Comparison of ENCODE assay signal across 13 cellular contexts in genomic region chr3:65902304-65902793, GRCh38.
DNase-seq lines count a peak whose midpoint lies in the region; ATAC-seq, FAIRE-seq and TF ChIP-seq lines count a peak whose summit lies in the region.
"Had no signal": no experiment of that assay in that cellular context is flagged by ENCODE, and none has a peak within 500 bp of the region (broad histone marks: within the 10 kb centered on the region; RNA-seq: fewer than 3 reads in every experiment).

No MANE protein-coding gene starts in this region.

- H3K4me3 ChIP-seq in LNCaP clone FGC (ENCODE audit: low read depth, low read length) (peak overlapping the region; percentile 40), bronchial epithelial cell (ENCODE audit: low read depth, low read length) (peak overlapping the region; percentile 42), kidney (ENCODE audit: low read length in 2 of 2) (no peak overlapping the region), stomach (no peak overlapping the region), HAP-1 (no peak overlapping the region)

- TF ChIP-seq POLR2A in stomach (IDR thresholded peaks at IDR 0.05) = no peak

- ATAC-seq in activated naive CD8-positive, alpha-beta T cell treated with anti-CD3 and anti-CD28 coated beads, Interleukin-2, amount 50 U/mL, for 24 hours = no peak

- H3K27me3 Mint-ChIP-seq in activated naive CD8-positive, alpha-beta T cell treated with anti-CD3 and anti-CD28 coated beads, Interleukin-2, amount 50 U/mL, for 24 hours = peaks cover 2% of the 10 kb centered on the region
- H3K27me3 Mint-ChIP-seq: activated naive CD4-positive, alpha-beta T cell treated with anti-CD3 and anti-CD28 coated beads, Interleukin-2, amount 10 ng/mL, durations not matched to agents 7 days and 5 days had no signal

- in situ Hi-C loops in HAP-1 (cut with MboI; ENCODE audit: low sequenced_read_pairs) = no loop called here

- no peaks in the 10 kb centered on the region for H3K4me1 Mint-ChIP-seq in activated naive CD8-positive, alpha-beta T cell treated with anti-CD3 and anti-CD28 coated beads, Interleukin-2, amount 50 U/mL, for 24 hours
- H3K4me1 Mint-ChIP-seq: activated naive CD4-positive, alpha-beta T cell treated with anti-CD3 and anti-CD28 coated beads, Interleukin-2, amount 10 ng/mL, durations not matched to agents 7 days and 5 days; CD8-positive, alpha-beta memory T cell had no signal

- peaks cover 3% of the 10 kb centered on the region for H3K9me3 Mint-ChIP-seq in activated naive CD8-positive, alpha-beta T cell treated with anti-CD3 and anti-CD28 coated beads, Interleukin-2, amount 50 U/mL, for 24 hours

- no peak for TF ChIP-seq EP300 in stomach (IDR thresholded peaks at IDR 0.05)

- H3K27me3 ChIP-seq in bronchial epithelial cell (ENCODE audit: control insufficient read depth, insufficient read depth, low read length) (no peaks in the 10 kb centered on the region), stomach (no peaks in the 10 kb centered on the region), HAP-1 (ENCODE audit: low read depth) (no peaks in the 10 kb centered on the region)

- FAIRE-seq in bronchial epithelial cell (lab: Jason Lieb, UNC) (no peak), kidney (lab: Jason Lieb, UNC) (no peak)

- POLR2A ChIA-PET in GM10248 (lab: Yijun Ruan, JAX) = no interaction called here

- no peak overlapping the region for H3K4me3 Mint-ChIP-seq in activated naive CD8-positive, alpha-beta T cell treated with anti-CD3 and anti-CD28 coated beads, Interleukin-2, amount 50 U/mL, for 24 hours
- H3K4me3 Mint-ChIP-seq: activated naive CD4-positive, alpha-beta T cell treated with anti-CD3 and anti-CD28 coated beads, Interleukin-2, amount 10 ng/mL, durations not matched to agents 7 days and 5 days; CD8-positive, alpha-beta memory T cell had no signal

- H3K27ac Mint-ChIP-seq in activated naive CD8-positive, alpha-beta T cell treated with anti-CD3 and anti-CD28 coated beads, Interleukin-2, amount 50 U/mL, for 24 hours = no peak overlapping the region
- H3K27ac Mint-ChIP-seq: activated naive CD4-positive, alpha-beta T cell treated with anti-CD3 and anti-CD28 coated beads, Interleukin-2, amount 10 ng/mL, durations not matched to agents 7 days and 5 days; CD8-positive, alpha-beta memory T cell had no signal

- peaks cover 3 to 4% of the 10 kb centered on the region in 2 donors for H3K4me1 ChIP-seq in kidney (ENCODE audit: control insufficient read depth in 1 of 2, insufficient read depth in 1 of 2, low read depth in 1 of 2, low read length in 2 of 2)
- H3K4me1 ChIP-seq in stomach = peaks cover 9 to 34% (median 23%) of the 10 kb centered on the region in 4 donors
- H3K4me1 ChIP-seq in HAP-1 = no peaks in the 10 kb centered on the region; the same call in 1 of the 2 replicates

- CTCF ChIA-PET in GM10248 (lab: Yijun Ruan, JAX) = interaction anchor here (0.9 to 1.8 kb wide), 4 partner anchors 9 to 18 kb away, joined by 3 to 4 read pairs (median 3); no protein-coding TSS in a partner anchor

- intact Hi-C loops in kidney (cut with DNase I) (no loop called here), stomach (cut with DNase I; ENCODE audit: low total_unique reads) (no loop called here)

- H3K36me3 ChIP-seq in bronchial epithelial cell (ENCODE audit: control insufficient read depth, insufficient read depth, low read length) (no peaks in the 10 kb centered on the region), kidney (ENCODE audit: control insufficient read depth in 1 of 2, insufficient read depth in 2 of 2, low read length in 2 of 2) (no peaks in the 10 kb centered on the region), stomach (no peaks in the 10 kb centered on the region), HAP-1 (replicated peaks) (no peaks in the 10 kb centered on the region)

- no peak overlapping the region for H3K9ac ChIP-seq in kidney (ENCODE audit: low read length in 2 of 2)

- 26 to 45% (median 35%) methylated on average over 8 of the region's 8 CpGs for WGBS in stomach, 5 donors

- H3K36me3 Mint-ChIP-seq in activated naive CD8-positive, alpha-beta T cell treated with anti-CD3 and anti-CD28 coated beads, Interleukin-2, amount 50 U/mL, for 24 hours (ENCODE audit: low read depth) = no peaks in the 10 kb centered on the region
- H3K36me3 Mint-ChIP-seq: activated naive CD4-positive, alpha-beta T cell treated with anti-CD3 and anti-CD28 coated beads, Interleukin-2, amount 10 ng/mL, durations not matched to agents 7 days and 5 days; CD8-positive, alpha-beta memory T cell had no signal

- peak; percentile 67 for DNase-seq in LNCaP clone FGC (ENCODE audit: low read depth)
- DNase-seq in bronchial epithelial cell (ENCODE audit: low read depth) = peak; percentile 79
- DNase-seq in kidney = peak; percentile 74
- peak; percentile 45 for DNase-seq in stomach
- no peak for DNase-seq in activated naive CD8-positive, alpha-beta T cell treated with anti-CD3 and anti-CD28 coated beads, Interleukin-2, amount 50 U/mL, for 24 hours
- DNase-seq in medulla oblongata (ENCODE audit: extremely low spot score) = no peak
- no peak for DNase-seq in GM10248 (ENCODE audit: extremely low spot score)
- no peak for DNase-seq in HAP-1 (ENCODE audit: low spot score in 2 of 2)
- DNase-seq: activated naive CD4-positive, alpha-beta T cell treated with anti-CD3 and anti-CD28 coated beads, Interleukin-2, amount 10 ng/mL, durations not matched to agents 7 days and 5 days; CD8-positive, alpha-beta memory T cell; dermis blood vessel endothelial cell; glutamatergic neuron; MV-4-11 had no signal

- H3K27ac ChIP-seq in kidney (ENCODE audit: low read depth in 2 of 2, low read length in 2 of 2) (no peak overlapping the region), stomach (peak overlapping the region in 1 of 5 donors; percentile 25)

- no peaks in the 10 kb centered on the region for H3K9me3 ChIP-seq in kidney (ENCODE audit: control insufficient read depth in 1 of 2, low read length in 2 of 2)
- H3K9me3 ChIP-seq in stomach = no peaks in the 10 kb centered on the region
- H3K9me3 ChIP-seq in HAP-1 = no peaks in the 10 kb centered on the region

- no peak for TF ChIP-seq CTCF in LNCaP clone FGC (IDR thresholded peaks at IDR 0.05; ENCODE audit: control insufficient read depth, extremely low read depth, insufficient read depth)
- no peak for TF ChIP-seq CTCF in bronchial epithelial cell (IDR thresholded peaks at IDR 0.05; ENCODE audit: insufficient read depth, low read length, severe bottlenecking)
- TF ChIP-seq CTCF in kidney (IDR thresholded peaks at IDR 0.05; ENCODE audit: borderline replicate concordance, extremely low read depth, insufficient read depth) = no peak
- TF ChIP-seq CTCF in stomach (IDR thresholded peaks at IDR 0.05) = no peak
- no peak for TF ChIP-seq CTCF in GM10248 (IDR thresholded peaks at IDR 0.05; ENCODE audit: control extremely low read depth, extremely low read depth, low read depth, missing control alignments)

Comparison
In these comparisons a context has a peak if more than half of its experiments do, and no peak if none do; other contexts are left out.
1. DNase-seq: peak in LNCaP clone FGC (single experiment), bronchial epithelial cell (single experiment), kidney (single experiment) and stomach (single experiment); none in activated naive CD8-positive, alpha-beta T cell treated with anti-CD3 and anti-CD28 coated beads, Interleukin-2, amount 50 U/mL, for 24 hours (single experiment), medulla oblongata (single experiment), GM10248 (single experiment) and HAP-1 (0 of 2).
2. H3K4me3 ChIP-seq: peak in LNCaP clone FGC (single experiment) and bronchial epithelial cell (single experiment); none in kidney (0 of 2), stomach (0 of 4) and HAP-1 (single experiment).